In genomic region chr20:21706345-21707195, GRCh38 we compare ENCODE assay signal across 23 cellular contexts. TPM values are rescaled to one million over a fixed set of nuclear protein-coding genes. Genes with fewer than 3 reads are reported as not detected.
DNase-seq lines count a peak whose midpoint lies in the region; ATAC-seq and TF ChIP-seq lines count a peak whose summit lies in the region.
"Had no signal": no experiment of that assay in that cellular context is flagged by ENCODE, and none has a peak within 500 bp of the region (broad histone marks: within the 10 kb centered on the region; RNA-seq: fewer than 3 reads in every experiment).

No MANE protein-coding gene starts in this region.

- H3K4me1 ChIP-seq in A673 (ENCODE audit: insufficient read depth, low read length, poor library complexity, severe bottlenecking) = peaks cover 3% of the 10 kb centered on the region
- H3K4me1 ChIP-seq in HUES6 (ENCODE audit: control insufficient read depth, insufficient read depth, low read length) = peaks cover 24% of the 10 kb centered on the region
- peaks cover 5 to 34% (median 7%) of the 10 kb centered on the region in 3 donors for H3K4me1 ChIP-seq in esophagus squamous epithelium
- no peaks in the 10 kb centered on the region for H3K4me1 ChIP-seq in parathyroid adenoma

- H3K9me3 ChIP-seq in A673 (ENCODE audit: low read depth, low read length, poor library complexity, severe bottlenecking) (no peaks in the 10 kb centered on the region), HUES6 (ENCODE audit: control insufficient read depth, insufficient read depth, low read depth, low read length) (no peaks in the 10 kb centered on the region), esophagus squamous epithelium (no peaks in the 10 kb centered on the region), parathyroid adenoma (ENCODE audit: control insufficient read depth, low read length) (no peaks in the 10 kb centered on the region)
- H3K9me3 ChIP-seq: esophagus muscularis mucosa, tibial artery had no signal

- H2AFZ ChIP-seq in parathyroid adenoma = no peak overlapping the region
- H2AFZ ChIP-seq: GM23248 had no signal

- no peak for TF ChIP-seq POLR2A in esophagus squamous epithelium (IDR thresholded peaks at IDR 0.05)

- H3K79me2 ChIP-seq in parathyroid adenoma = peaks cover 88% of the 10 kb centered on the region

- 13% methylated on average over 13 to 31 of the region's 73 CpGs for WGBS in esophagus squamous epithelium, 2 donors

- intact Hi-C loops in A673 (cut with micrococcal nuclease; ENCODE audit: unreplicated experiment) (no loop called here), esophagus squamous epithelium (cut with DNase I) (no loop called here)

- POLR2A ChIA-PET in A673 (lab: Charles Lee; ENCODE audit: low non-redundant PET) = no interaction called here

- H3K36me3 ChIP-seq in A673 (ENCODE audit: insufficient read depth, low read length, poor library complexity, severe bottlenecking) = no peaks in the 10 kb centered on the region
- H3K36me3 ChIP-seq in HUES6 (ENCODE audit: control insufficient read depth, insufficient read depth, low read length) = no peaks in the 10 kb centered on the region
- H3K36me3 ChIP-seq in esophagus squamous epithelium = no peaks in the 10 kb centered on the region
- H3K36me3 ChIP-seq in parathyroid adenoma (ENCODE audit: control insufficient read depth, insufficient read depth, low read length) = peaks cover 32% of the 10 kb centered on the region
- H3K36me3 ChIP-seq: esophagus muscularis mucosa, tibial artery had no signal

- DNase-seq in A673 (ENCODE audit: low spot score) = no peak
- no peak for DNase-seq in esophagus squamous epithelium (lab: John Stamatoyannopoulos, UW)
- no peak for DNase-seq in amniotic stem cell (lab: John Stamatoyannopoulos, UW)
- no peak for DNase-seq in cortex of kidney (lab: John Stamatoyannopoulos, UW)
- no peak for DNase-seq in A172 (ENCODE audit: low spot score)
- DNase-seq: activated B cell treated with CpG ODN at 0.5 μM for 24 hours; activated effector memory CD4-positive, alpha-beta T cell treated with Interleukin-2 at 50 U/mL for 16 hours; CD4-positive, alpha-beta memory T cell; DND-41; mammary epithelial cell; naive B cell; NCI-H1092; PC-3; stimulated activated CD4-positive, alpha-beta T cell treated with anti-CD3 and anti-CD28 coated beads, Interleukin-15, amount 100 ng/mL, for 24 hours; tibial artery had no signal

- H3K4me3 ChIP-seq in A673 (ENCODE audit: low read depth, low read length, poor library complexity, severe bottlenecking) = peak overlapping the region; percentile 44
- peak overlapping the region; percentile 43 for H3K4me3 ChIP-seq in HUES6 (ENCODE audit: low read depth, low read length)
- H3K4me3 ChIP-seq in esophagus squamous epithelium = peak overlapping the region in 3 of 4 donors; percentile 32 to 53 (median 35)
- peak overlapping the region; percentile 98 for H3K4me3 ChIP-seq in parathyroid adenoma (ENCODE audit: low read depth, low read length)
- H3K4me3 ChIP-seq: GM23248, tibial artery had no signal

- ATAC-seq in HG03095 (IDR thresholded peaks at IDR 0.05; ENCODE audit: unreplicated experiment) = no peak
- ATAC-seq: PC-3; stimulated activated effector memory CD8-positive, alpha-beta T cell treated with anti-CD3 and anti-CD28 coated beads, Interleukin-12 subunit alpha, Interleukin-12 subunit beta, amount 100 ng/mL, for 72 hours had no signal

- no peak overlapping the region for H3K27ac ChIP-seq in A673 (ENCODE audit: low read depth, low read length, poor library complexity, severe bottlenecking)
- H3K27ac ChIP-seq in HUES6 (ENCODE audit: low read depth, low read length) = no peak overlapping the region
- H3K27ac ChIP-seq in esophagus squamous epithelium = no peak overlapping the region
- peak overlapping the region; percentile 100 for H3K27ac ChIP-seq in parathyroid adenoma
- H3K27ac ChIP-seq: esophagus muscularis mucosa, GM23248, KMS-11, tibial artery had no signal

- TF ChIP-seq CTCF in A673 (conservative IDR thresholded peaks at IDR 0.05; ENCODE audit: low read depth, low read length) (no peak), esophagus squamous epithelium (IDR thresholded peaks at IDR 0.05) (no peak), parathyroid adenoma (IDR thresholded peaks at IDR 0.05) (no peak)

- BruUV-seq in A673 (replicated peaks; lab: Mats Ljungman, UMichigan) = no TSS peak

- CTCF ChIA-PET in A673 (lab: Charles Lee) = no interaction called here

- H3K4me2 ChIP-seq in parathyroid adenoma (ENCODE audit: low read length) = peak overlapping the region; percentile 68
- H3K4me2 ChIP-seq: KMS-11 had no signal

- H3K27me3 ChIP-seq in A673 (replicated peaks; ENCODE audit: insufficient read depth, low read depth, low read length, poor library complexity) (peaks cover 86% of the 10 kb centered on the region), HUES6 (ENCODE audit: control insufficient read depth, insufficient read depth, low read length) (peaks cover 100% of the 10 kb centered on the region), esophagus squamous epithelium (peaks cover 7 to 100% (median 27%) of the 10 kb centered on the region in 4 donors), parathyroid adenoma (ENCODE audit: control insufficient read depth, insufficient read depth, low read length) (no peaks in the 10 kb centered on the region)

- H3K9ac ChIP-seq in HUES6 (ENCODE audit: low read length) (no peak overlapping the region), parathyroid adenoma (peak overlapping the region; percentile 99)
- H3K9ac ChIP-seq: GM23248, KMS-11 had no signal

RNA-seq across cellular contexts. Expression of gene PAX1, which starts 1.1 kb away (rescaled TPM):
- total RNA-seq in A673 (2021) (0.09 and 0.50 TPM in 2 replicates), esophagus squamous epithelium (1 to 10 TPM in 1 of 4 donors, under 1 TPM in 1, not detected in 2; 0.19 to 2.0 TPM)
- not detected in 2 replicates for total RNA-seq in A172 (2014; rRNA removed; shearing (Covaris generic))
- total RNA-seq: activated B cell treated with CpG ODN at 0.5 μM for 24 hours; CD4-positive, alpha-beta memory T cell; esophagus muscularis mucosa; glomerular endothelial cell; GM23248; mammary epithelial cell; PC-3 had no signal

Comparison
In these comparisons a context has a peak if more than half of its experiments do, and no peak if none do; other contexts are left out.
1. H3K4me3 ChIP-seq: peak in every context shown above with its lines; median percentile 98 in parathyroid adenoma; 44 in A673; 43 in HUES6; 35 in esophagus squamous epithelium.